Comparison of ENCODE assay signal across 1 cellular context in the genomic region with DNA sequence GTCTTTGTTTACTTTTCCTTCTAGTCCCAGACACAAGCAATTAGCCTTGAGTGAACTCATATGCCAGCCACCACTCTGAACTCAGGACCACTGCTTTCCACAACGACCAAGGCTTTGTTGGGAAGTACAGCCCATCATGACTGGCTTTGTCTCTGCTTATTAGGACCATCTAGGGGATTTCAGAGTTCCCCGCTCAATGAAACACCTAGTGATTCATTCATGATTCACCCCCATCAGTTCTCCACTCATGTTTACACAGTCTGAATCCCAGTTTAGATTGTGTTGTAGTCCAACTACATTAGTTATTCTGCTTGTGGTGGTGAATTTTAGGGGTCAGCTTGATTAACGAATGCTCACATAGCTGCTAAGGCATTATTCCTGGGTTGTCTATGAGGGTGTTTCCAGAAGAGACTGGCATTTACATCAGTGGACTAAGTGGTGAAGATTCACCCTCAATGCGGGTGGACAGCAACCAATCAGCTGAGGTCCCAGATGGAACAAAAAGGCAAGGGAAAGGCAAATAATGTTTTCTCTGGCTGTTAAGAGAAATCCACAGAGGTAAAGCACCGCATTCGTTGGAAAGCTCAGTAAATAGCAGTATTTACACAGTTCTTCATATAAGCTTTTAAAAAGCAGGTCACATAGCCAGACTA.
TF ChIP-seq lines count a peak whose summit lies in the region.

No MANE protein-coding gene starts in this region.

TF ChIP-seq in GM23338, 12 proteins besides CTCF, POLR2A, EP300 and RAD21 (continued from another document):
- TF ChIP-seq ETS1 (IDR thresholded peaks at IDR 0.05) (no peak), ZNF114 (CRISPR knock-in tag; IDR thresholded peaks at IDR 0.05) (no peak), NANOG (IDR thresholded peaks at IDR 0.05; ENCODE audit: borderline replicate concordance) (no peak), STAT1 (IDR thresholded peaks at IDR 0.05; ENCODE audit: unreplicated experiment) (no peak)
